ENCODE assay signal across 38 cellular contexts in genomic region chrX:40558590-40558989, GRCh38.
"Had no signal": no experiment of that assay in that cellular context is flagged by ENCODE, and none has a peak within 500 bp of the region (broad histone marks: within the 10 kb centered on the region; RNA-seq: fewer than 3 reads in every experiment).

No MANE protein-coding gene starts in this region.

- H3K4me3 ChIP-seq: adrenal gland, cardiac muscle cell had no signal

- H3K4me1 ChIP-seq: adrenal gland had no signal

- H3K27me3 Mint-ChIP-seq: activated B cell treated with CpG ODN at 0.5 μM for 24 hours; activated CD4-positive, alpha-beta memory T cell treated with anti-CD3 and anti-CD28 coated beads for 36 hours; activated CD8-positive, alpha-beta T cell treated with anti-CD3 and anti-CD28 coated beads for 36 hours; activated naive CD8-positive, alpha-beta T cell treated with anti-CD3 and anti-CD28 coated beads for 36 hours; activated T-helper 17 cell treated with anti-CD3 and anti-CD28 coated beads, Interleukin-2, amount 50 U/mL, for 72 hours; brain; central memory CD8-positive, alpha-beta T cell had no signal

- H3K9me3 Mint-ChIP-seq: activated B cell treated with CpG ODN at 0.5 μM for 24 hours; activated CD4-positive, alpha-beta memory T cell treated with anti-CD3 and anti-CD28 coated beads for 36 hours; activated CD4-positive, alpha-beta T cell treated with anti-CD3 and anti-CD28 coated beads, Interleukin-2, amount 10 ng/mL, durations not matched to agents 24 days and 14 days; activated CD8-positive, alpha-beta T cell treated with anti-CD3 and anti-CD28 coated beads for 36 hours; activated naive CD4-positive, alpha-beta T cell treated with anti-CD3 and anti-CD28 coated beads for 36 hours; activated naive CD4-positive, alpha-beta T cell treated with anti-CD3 and anti-CD28 coated beads, Interleukin-2, amount 50 U/mL, for 72 hours; activated naive CD8-positive, alpha-beta T cell treated with anti-CD3 and anti-CD28 coated beads for 36 hours; activated T-cell treated with anti-CD3 and anti-CD28 coated beads, Interleukin-2, amount 50 U/mL, for 4 hours; activated T-cell treated with anti-CD3 and anti-CD28 coated beads, Interleukin-2, amount 50 U/mL, for 72 hours; activated T-helper 1 cell treated with anti-CD3 and anti-CD28 coated beads, Interleukin-12 subunit alpha, Interleukin-12 subunit beta, Interleukin-2, Interleukin-4 antibody, amounts not matched to agents 30 ng/mL and 10 ng/mL and 1 ng/mL, durations not matched to agents 14 hours and 24 hours and 36 hours; activated T-helper 17 cell treated with anti-CD3 and anti-CD28 coated beads, Interleukin-2, amount 50 U/mL, for 72 hours; central memory CD8-positive, alpha-beta T cell; T-helper 1 cell treated with Interleukin-12 subunit alpha and Interleukin-12 subunit beta and Interleukin-4 antibody, amounts not matched to agents 30 μg/mL and 1 μg/mL, for 36 hours; T-helper 2 cell treated with Interferon-gamma antibody and Interleukin-4, amounts not matched to agents 5 μg/mL and 100 μg/mL, for 36 hours had no signal

- H3K4me3 Mint-ChIP-seq: activated B cell treated with CpG ODN at 0.5 μM for 24 hours; activated CD4-positive, alpha-beta memory T cell treated with anti-CD3 and anti-CD28 coated beads for 36 hours; activated CD4-positive, alpha-beta T cell treated with anti-CD3 and anti-CD28 coated beads, Interleukin-2, amount 10 ng/mL, durations not matched to agents 24 days and 14 days; activated CD8-positive, alpha-beta T cell treated with anti-CD3 and anti-CD28 coated beads for 36 hours; activated naive CD4-positive, alpha-beta T cell treated with anti-CD3 and anti-CD28 coated beads for 36 hours; activated naive CD8-positive, alpha-beta T cell treated with anti-CD3 and anti-CD28 coated beads for 36 hours; activated T-cell treated with anti-CD3 and anti-CD28 coated beads, Interleukin-2, amount 50 U/mL, for 4 hours; activated T-cell treated with anti-CD3 and anti-CD28 coated beads, Interleukin-2, amount 50 U/mL, for 72 hours; activated T-helper 1 cell treated with anti-CD3 and anti-CD28 coated beads, Interleukin-12 subunit alpha, Interleukin-12 subunit beta, Interleukin-2, Interleukin-4 antibody, amounts not matched to agents 30 ng/mL and 10 ng/mL and 1 ng/mL, durations not matched to agents 14 hours and 24 hours and 36 hours; activated T-helper 17 cell treated with anti-CD3 and anti-CD28 coated beads, Interleukin-2, amount 50 U/mL, for 72 hours; brain; central memory CD8-positive, alpha-beta T cell; T-helper 1 cell treated with Interleukin-12 subunit alpha and Interleukin-12 subunit beta and Interleukin-4 antibody, amounts not matched to agents 30 μg/mL and 1 μg/mL, for 36 hours; T-helper 2 cell treated with Interferon-gamma antibody and Interleukin-4, amounts not matched to agents 5 μg/mL and 100 μg/mL, for 36 hours had no signal

- H3K27me3 ChIP-seq: cardiac muscle cell had no signal

- H3K27ac Mint-ChIP-seq: activated B cell treated with CpG ODN at 0.5 μM for 24 hours; activated CD4-positive, alpha-beta memory T cell treated with anti-CD3 and anti-CD28 coated beads for 36 hours; activated CD4-positive, alpha-beta T cell treated with anti-CD3 and anti-CD28 coated beads, Interleukin-2, amount 10 ng/mL, durations not matched to agents 24 days and 14 days; activated CD8-positive, alpha-beta T cell treated with anti-CD3 and anti-CD28 coated beads for 36 hours; activated naive CD4-positive, alpha-beta T cell treated with anti-CD3 and anti-CD28 coated beads for 36 hours; activated naive CD4-positive, alpha-beta T cell treated with anti-CD3 and anti-CD28 coated beads, Interleukin-2, amount 50 U/mL, for 72 hours; activated naive CD8-positive, alpha-beta T cell treated with anti-CD3 and anti-CD28 coated beads for 36 hours; activated T-cell treated with anti-CD3 and anti-CD28 coated beads, Interleukin-2, amount 50 U/mL, for 72 hours; activated T-helper 1 cell treated with anti-CD3 and anti-CD28 coated beads, Interleukin-12 subunit alpha, Interleukin-12 subunit beta, Interleukin-2, Interleukin-4 antibody, amounts not matched to agents 30 ng/mL and 10 ng/mL and 1 ng/mL, durations not matched to agents 14 hours and 24 hours and 36 hours; activated T-helper 17 cell treated with anti-CD3 and anti-CD28 coated beads, Interleukin-2, amount 50 U/mL, for 72 hours; brain; T-helper 1 cell treated with Interleukin-12 subunit alpha and Interleukin-12 subunit beta and Interleukin-4 antibody, amounts not matched to agents 30 μg/mL and 1 μg/mL, for 36 hours; T-helper 2 cell treated with Interferon-gamma antibody and Interleukin-4, amounts not matched to agents 5 μg/mL and 100 μg/mL, for 36 hours had no signal

- H3K4me1 Mint-ChIP-seq: activated B cell treated with CpG ODN at 0.5 μM for 24 hours; activated T-helper 17 cell treated with anti-CD3 and anti-CD28 coated beads, Interleukin-2, amount 50 U/mL, for 72 hours; central memory CD8-positive, alpha-beta T cell had no signal

- DNase-seq: activated B cell treated with CpG ODN at 0.5 μM for 24 hours; activated CD4-positive, alpha-beta memory T cell treated with anti-CD3 and anti-CD28 coated beads for 36 hours; activated CD4-positive, alpha-beta T cell treated with anti-CD3 and anti-CD28 coated beads for 4 hours; activated CD4-positive, alpha-beta T cell treated with anti-CD3 and anti-CD28 coated beads, Interleukin-2, amount 10 ng/mL, durations not matched to agents 24 days and 14 days; activated CD4-positive, alpha-beta T cell treated with anti-CD3 and anti-CD28 coated beads, Interleukin-2, amount 50 U/mL, for 1 hour; activated CD4-positive, alpha-beta T cell treated with anti-CD3 and anti-CD28 coated beads, Interleukin-2, amount 50 U/mL, for 4 hours; activated CD4-positive, CD25-positive, alpha-beta regulatory T cell treated with anti-CD3 and anti-CD28 coated beads, Interleukin-2, amount 50 U/mL, for 72 hours; activated CD8-positive, alpha-beta memory T cell treated with anti-CD3 and anti-CD28 coated beads, Interleukin-2, amount 50 U/mL, for 4 hours; activated CD8-positive, alpha-beta T cell treated with anti-CD3 and anti-CD28 coated beads for 36 hours; activated effector memory CD4-positive, alpha-beta T cell treated with anti-CD3 and anti-CD28 coated beads, Interleukin-2, amount 50 U/mL, for 16 hours; activated gamma-delta T cell treated with Interleukin-2 at 50 U/mL for 16 hours; activated naive CD4-positive, alpha-beta T cell; activated naive CD4-positive, alpha-beta T cell treated with anti-CD3 and anti-CD28 coated beads for 36 hours; activated naive CD4-positive, alpha-beta T cell treated with anti-CD3 and anti-CD28 coated beads, Interleukin-2, amount 50 U/mL, for 16 hours; activated naive CD8-positive, alpha-beta T cell treated with anti-CD3 and anti-CD28 coated beads for 36 hours; activated T-cell treated with anti-CD3 and anti-CD28 coated beads for 4 hours; activated T-cell treated with anti-CD3 and anti-CD28 coated beads, Interleukin-2, amount 50 U/mL, for 1 hour; activated T-cell treated with anti-CD3 and anti-CD28 coated beads, Interleukin-2, amount 50 U/mL, for 4 hours; activated T-cell treated with anti-CD3 and anti-CD28 coated beads, Interleukin-2, amount 50 U/mL, for 72 hours; adrenal gland; amniotic stem cell; aorta; caudate nucleus; cerebellar nuclear complex; T-helper 1 cell; T-helper 2 cell; T-helper 9 cell had no signal

- H3K36me3 ChIP-seq: adrenal gland, cardiac muscle cell had no signal

- H3K27ac ChIP-seq: adrenal gland, cardiac muscle cell, VCaP had no signal

- H3K36me3 Mint-ChIP-seq: activated CD4-positive, alpha-beta memory T cell treated with anti-CD3 and anti-CD28 coated beads for 36 hours; activated naive CD4-positive, alpha-beta T cell treated with anti-CD3 and anti-CD28 coated beads, Interleukin-2, amount 50 U/mL, for 72 hours; activated naive CD8-positive, alpha-beta T cell treated with anti-CD3 and anti-CD28 coated beads for 36 hours; brain had no signal

- FAIRE-seq: bronchial epithelial cell, TTC549 had no signal

- H3K9me3 ChIP-seq: adrenal gland had no signal

- ATAC-seq: activated CD8-positive, alpha-beta T cell treated with anti-CD3 and anti-CD28 coated beads for 36 hours; activated naive CD4-positive, alpha-beta T cell treated with anti-CD3 and anti-CD28 coated beads, Interleukin-2, amount 50 U/mL, for 72 hours; activated T-cell treated with anti-CD3 and anti-CD28 coated beads, Interleukin-2, amount 50 U/mL, for 4 hours; activated T-cell treated with anti-CD3 and anti-CD28 coated beads, Interleukin-2, amount 50 U/mL, for 72 hours; activated T-helper 17 cell treated with anti-CD3 and anti-CD28 coated beads, Interleukin-2, amount 50 U/mL, for 72 hours had no signal
